In the genomic region with DNA sequence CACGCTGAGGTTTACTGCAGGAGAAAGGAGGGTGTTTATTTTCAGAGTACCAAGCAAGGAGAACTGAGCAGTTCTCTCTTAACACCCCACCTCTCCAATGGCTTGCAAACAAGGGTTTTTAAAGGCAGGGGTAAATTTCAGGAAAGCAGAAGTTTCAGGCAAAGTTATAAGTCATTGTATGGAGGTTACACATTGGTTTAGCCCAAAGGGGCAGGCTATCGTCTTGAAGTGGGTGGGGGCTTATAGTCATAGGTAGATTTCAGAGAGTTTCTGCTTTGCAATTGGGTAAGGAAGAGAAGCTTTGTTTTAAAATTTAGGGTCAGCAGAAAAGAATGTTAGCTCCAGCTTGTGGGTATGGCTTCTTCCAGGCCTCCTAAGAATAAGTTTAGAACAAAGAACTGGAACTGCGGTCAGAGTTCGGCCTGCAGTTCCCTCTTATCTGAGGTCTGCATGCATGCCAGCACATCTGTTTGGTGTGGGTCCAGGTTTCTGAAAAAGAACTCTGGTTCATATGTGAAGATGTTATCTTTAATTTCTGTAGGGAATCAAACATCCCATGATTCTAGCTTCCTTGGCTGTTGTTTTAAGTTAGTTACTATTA, we compare ENCODE assay signal across 14 cellular contexts.
DNase-seq lines count a peak whose midpoint lies in the region; ATAC-seq and TF ChIP-seq lines count a peak whose summit lies in the region.
"Had no signal": no experiment of that assay in that cellular context is flagged by ENCODE, and none has a peak within 500 bp of the region (broad histone marks: within the 10 kb centered on the region; RNA-seq: fewer than 3 reads in every experiment).

No MANE protein-coding gene starts in this region.

- no peaks in the 10 kb centered on the region for H3K9me3 Mint-ChIP-seq in activated naive CD4-positive, alpha-beta T cell treated with anti-CD3 and anti-CD28 coated beads, Interleukin-2, amount 50 U/mL, for 72 hours
- no peaks in the 10 kb centered on the region for H3K9me3 Mint-ChIP-seq in stimulated activated memory B cell treated with anti-CD40 and anti-IgM and Interleukin-4, amounts not matched to agents 10 μg/mL and 1 μg/mL and 100 μg/mL, for 72 hours

- DNase-seq in Right ventricle myocardium inferior (ENCODE audit: missing footprints) (no peak), right cardiac atrium (no peak), heart right ventricle (no peak), nucleus accumbens (lab: John Stamatoyannopoulos, UW) (no peak), inferior parietal cortex (ENCODE audit: extremely low spot score) (no peak), vagina (ENCODE audit: extremely low spot score in 2 of 2) (no peak)
- DNase-seq in activated naive CD4-positive, alpha-beta T cell treated with anti-CD3 and anti-CD28 coated beads, Interleukin-2, amount 50 U/mL, for 72 hours (ENCODE audit: low spot score in 2 of 2) = no peak
- DNase-seq: activated T-cell treated with anti-CD3 and anti-CD28 coated beads for 4 hours, GM23248, MG63, NCI-H446 had no signal

- peaks cover 18 to 39% of the 10 kb centered on the region in 2 donors for H3K36me3 Mint-ChIP-seq in activated naive CD4-positive, alpha-beta T cell treated with anti-CD3 and anti-CD28 coated beads, Interleukin-2, amount 50 U/mL, for 72 hours
- peaks cover 88% of the 10 kb centered on the region for H3K36me3 Mint-ChIP-seq in stimulated activated memory B cell treated with anti-CD40 and anti-IgM and Interleukin-4, amounts not matched to agents 10 μg/mL and 1 μg/mL and 100 μg/mL, for 72 hours

- TF ChIP-seq CTCF in heart right ventricle (IDR thresholded peaks at IDR 0.05) = no peak
- TF ChIP-seq CTCF in vagina (IDR thresholded peaks at IDR 0.05) = no peak

- peak overlapping the region; percentile 50 to 87 for H3K27ac Mint-ChIP-seq in activated naive CD4-positive, alpha-beta T cell treated with anti-CD3 and anti-CD28 coated beads, Interleukin-2, amount 50 U/mL, for 72 hours
- H3K27ac Mint-ChIP-seq in stimulated activated memory B cell treated with anti-CD40 and anti-IgM and Interleukin-4, amounts not matched to agents 10 μg/mL and 1 μg/mL and 100 μg/mL, for 72 hours = peak overlapping the region; percentile 54

- intact Hi-C loops in Right ventricle myocardium inferior (cut with DNase I) (no loop called here), right cardiac atrium (cut with DNase I) (loop anchor here in 1 of 4 donors (10.0 kb wide), 1 partner anchor 113 kb away; no protein-coding TSS in a partner anchor), heart right ventricle (cut with DNase I) (loop anchor here in 4 of 10 donors (10.0 kb wide), 1 partner anchor 113 kb away; no protein-coding TSS in a partner anchor), vagina (cut with DNase I) (loop anchor here (10.0 kb wide), 1 partner anchor 103 kb away; the partner anchor contains the start of gene NIPAL4)

- no peak for TF ChIP-seq POLR2A in vagina (IDR thresholded peaks at IDR 0.05)

- peaks cover 2% of the 10 kb centered on the region for H3K4me1 ChIP-seq in right cardiac atrium (ENCODE audit: control insufficient read depth, insufficient read depth, low read length)
- H3K4me1 ChIP-seq in heart right ventricle = peaks cover 0 to 17% (median 14%) of the 10 kb centered on the region in 9 donors
- no peaks in the 10 kb centered on the region for H3K4me1 ChIP-seq in vagina

- ATAC-seq in Right ventricle myocardium inferior (peak; percentile 71), right cardiac atrium (no peak), heart right ventricle (peak in 5 of 8 donors; percentile 30 to 72 (median 45))
- no peak for ATAC-seq in activated naive CD4-positive, alpha-beta T cell treated with anti-CD3 and anti-CD28 coated beads, Interleukin-2, amount 50 U/mL, for 72 hours
- ATAC-seq in stimulated activated memory B cell treated with anti-CD40 and anti-IgM and Interleukin-4, amounts not matched to agents 10 μg/mL and 1 μg/mL and 100 μg/mL, for 72 hours = no peak

- H3K27me3 ChIP-seq in right cardiac atrium (ENCODE audit: control insufficient read depth, insufficient read depth) = no peaks in the 10 kb centered on the region
- H3K27me3 ChIP-seq in heart right ventricle = no peaks in the 10 kb centered on the region
- H3K27me3 ChIP-seq in vagina = no peaks in the 10 kb centered on the region
- H3K27me3 ChIP-seq: MG63 had no signal

- WGBS in right cardiac atrium = 44% methylated on average over 4 of the region's 4 CpGs
- 48 to 57% methylated on average over 4 of the region's 4 CpGs for WGBS in heart right ventricle, 2 donors

- no peak overlapping the region for H3K27ac ChIP-seq in right cardiac atrium (ENCODE audit: low read length)
- peak overlapping the region in 2 of 10 donors; percentile 9 to 20 for H3K27ac ChIP-seq in heart right ventricle
- no peak overlapping the region for H3K27ac ChIP-seq in vagina
- H3K27ac ChIP-seq: coronary artery, GM23248, VCaP had no signal

- H3K36me3 ChIP-seq in heart right ventricle (peaks cover 0 to 79% (median 0%) of the 10 kb centered on the region in 9 donors), vagina (no peaks in the 10 kb centered on the region)
- H3K36me3 ChIP-seq: MG63 had no signal

- no peak overlapping the region for H3K4me3 Mint-ChIP-seq in stimulated activated memory B cell treated with anti-CD40 and anti-IgM and Interleukin-4, amounts not matched to agents 10 μg/mL and 1 μg/mL and 100 μg/mL, for 72 hours

- H3K9me3 ChIP-seq in right cardiac atrium (ENCODE audit: control insufficient read depth, low read length) (no peaks in the 10 kb centered on the region), heart right ventricle (no peaks in the 10 kb centered on the region), vagina (no peaks in the 10 kb centered on the region)
- H3K9me3 ChIP-seq: MG63 had no signal

- H3K4me3 ChIP-seq in right cardiac atrium (ENCODE audit: low read length) = no peak overlapping the region
- H3K4me3 ChIP-seq in heart right ventricle = no peak overlapping the region
- no peak overlapping the region for H3K4me3 ChIP-seq in vagina
- H3K4me3 ChIP-seq: coronary artery, GM23248, MG63 had no signal

- H3K4me1 Mint-ChIP-seq in stimulated activated memory B cell treated with anti-CD40 and anti-IgM and Interleukin-4, amounts not matched to agents 10 μg/mL and 1 μg/mL and 100 μg/mL, for 72 hours = peaks cover 5% of the 10 kb centered on the region

- H3K27me3 Mint-ChIP-seq in stimulated activated memory B cell treated with anti-CD40 and anti-IgM and Interleukin-4, amounts not matched to agents 10 μg/mL and 1 μg/mL and 100 μg/mL, for 72 hours = no peaks in the 10 kb centered on the region

Comparison
In these comparisons a context has a peak if more than half of its experiments do, and no peak if none do; other contexts are left out.
1. ATAC-seq: peak in Right ventricle myocardium inferior (single experiment) and heart right ventricle (5 of 8); none in right cardiac atrium (0 of 2), activated naive CD4-positive, alpha-beta T cell treated with anti-CD3 and anti-CD28 coated beads, Interleukin-2, amount 50 U/mL, for 72 hours (0 of 2) and stimulated activated memory B cell treated with anti-CD40 and anti-IgM and Interleukin-4, amounts not matched to agents 10 μg/mL and 1 μg/mL and 100 μg/mL, for 72 hours (single experiment).